ENCODE assay signal across 5 cellular contexts in genomic region chr2:150066490-150066889, GRCh38.
"Had no signal": no experiment of that assay in that cellular context is flagged by ENCODE, and none has a peak within 500 bp of the region (broad histone marks: within the 10 kb centered on the region; RNA-seq: fewer than 3 reads in every experiment).

No MANE protein-coding gene starts in this region.

- ATAC-seq: HepG2, K562 had no signal

- H3K27ac ChIP-seq: HL-60 had no signal

- DNase-seq: IMR-90, KBM-7 had no signal

- H3K4me3 ChIP-seq: K562 had no signal
